13 cellular contexts compared by ENCODE assay signal in genomic region chr16:19872179-19872863, GRCh38. TPM values are rescaled to one million over a fixed set of nuclear protein-coding genes. Genes with fewer than 3 reads are reported as not detected.
"Had no signal": no experiment of that assay in that cellular context is flagged by ENCODE, and none has a peak within 500 bp of the region (broad histone marks: within the 10 kb centered on the region; RNA-seq: fewer than 3 reads in every experiment).

No MANE protein-coding gene starts in this region.

- H3K27ac ChIP-seq: esophagus squamous epithelium, neutrophil, thyroid gland had no signal

- H3K27me3 ChIP-seq: esophagus squamous epithelium, thyroid gland had no signal

- H3K9me3 Mint-ChIP-seq: activated naive CD4-positive, alpha-beta T cell treated with anti-CD3 and anti-CD28 coated beads, Interleukin-2, amount 50 U/mL, for 24 hours; activated T-cell treated with anti-CD3 and anti-CD28 coated beads, Interleukin-2, amount 50 U/mL, for 24 hours; mesothelial cell of epicardium; stimulated activated naive CD8-positive, alpha-beta T cell treated with anti-CD3 and anti-CD28 coated beads, Interleukin-15, amount 100 ng/mL, for 72 hours had no signal

- H3K4me3 ChIP-seq: esophagus squamous epithelium, thyroid gland had no signal

- H3K27ac Mint-ChIP-seq: activated naive CD4-positive, alpha-beta T cell treated with anti-CD3 and anti-CD28 coated beads, Interleukin-2, amount 50 U/mL, for 24 hours; activated T-cell treated with anti-CD3 and anti-CD28 coated beads, Interleukin-2, amount 50 U/mL, for 24 hours; mesothelial cell of epicardium; stimulated activated naive CD8-positive, alpha-beta T cell treated with anti-CD3 and anti-CD28 coated beads, Interleukin-15, amount 100 ng/mL, for 72 hours had no signal

- ATAC-seq: activated CD4-positive, CD25-positive, alpha-beta regulatory T cell treated with anti-CD3 and anti-CD28 coated beads, Interleukin-2, amount 50 U/mL, for 24 hours; stimulated activated naive CD8-positive, alpha-beta T cell treated with anti-CD3 and anti-CD28 coated beads, Interleukin-15, amount 100 ng/mL, for 72 hours had no signal

- H3K9me3 ChIP-seq: esophagus squamous epithelium, neutrophil, thyroid gland had no signal

- DNase-seq: activated effector memory CD4-positive, alpha-beta T cell treated with Interleukin-2 at 50 U/mL for 16 hours; activated T-cell treated with anti-CD3 and anti-CD28 coated beads, Interleukin-2, amount 50 U/mL, for 24 hours; esophagus squamous epithelium; foreskin fibroblast; naive B cell; stimulated activated CD4-positive, alpha-beta T cell treated with anti-CD3 and anti-CD28 coated beads, Interleukin-4, amount 100 ng/mL, for 24 hours; stimulated activated naive CD8-positive, alpha-beta T cell treated with anti-CD3 and anti-CD28 coated beads, Interleukin-15, amount 100 ng/mL, for 72 hours; thyroid gland had no signal

- H3K4me3 Mint-ChIP-seq: activated naive CD4-positive, alpha-beta T cell treated with anti-CD3 and anti-CD28 coated beads, Interleukin-2, amount 50 U/mL, for 24 hours; activated T-cell treated with anti-CD3 and anti-CD28 coated beads, Interleukin-2, amount 50 U/mL, for 24 hours; mesothelial cell of epicardium; stimulated activated naive CD8-positive, alpha-beta T cell treated with anti-CD3 and anti-CD28 coated beads, Interleukin-15, amount 100 ng/mL, for 72 hours had no signal

- H3K27me3 Mint-ChIP-seq: activated naive CD4-positive, alpha-beta T cell treated with anti-CD3 and anti-CD28 coated beads, Interleukin-2, amount 50 U/mL, for 24 hours had no signal

- H3K36me3 ChIP-seq: neutrophil had no signal

- H3K4me1 ChIP-seq: thyroid gland had no signal

- H3K36me3 Mint-ChIP-seq: naive B cell had no signal

- H3K4me1 Mint-ChIP-seq: activated naive CD4-positive, alpha-beta T cell treated with anti-CD3 and anti-CD28 coated beads, Interleukin-2, amount 50 U/mL, for 24 hours; mesothelial cell of epicardium; naive B cell had no signal

RNA-seq across cellular contexts. Expression of gene GPRC5B, which starts 12.3 kb away (rescaled TPM):
- total RNA-seq: T-helper 2 cell treated with Interferon-gamma antibody and Interleukin-4, amounts not matched to agents 100 ng/mL and 5 ng/mL, for 36 hours had no signal
